8 cellular contexts compared by ENCODE assay signal in genomic region chr10:63157845-63158624, GRCh38. TPM values are rescaled to one million over a fixed set of nuclear protein-coding genes. Genes with fewer than 3 reads are reported as not detected.
DNase-seq lines count a peak whose midpoint lies in the region; ATAC-seq, FAIRE-seq and TF ChIP-seq lines count a peak whose summit lies in the region.

No MANE protein-coding gene starts in this region.

- H3K4me1 ChIP-seq in Caco-2 (no peaks in the 10 kb centered on the region), uterus (peaks cover 0 to 13% of the 10 kb centered on the region in 2 donors)

- H3K9me3 Mint-ChIP-seq in Caco-2 (ENCODE audit: unreplicated experiment) (no peaks in the 10 kb centered on the region), activated B cell treated with CpG ODN at 0.5 μM for 24 hours (no peaks in the 10 kb centered on the region)

- H3K27ac Mint-ChIP-seq in Caco-2 (ENCODE audit: unreplicated experiment) (no peak overlapping the region), activated B cell treated with CpG ODN at 0.5 μM for 24 hours (no peak overlapping the region)

- H3K27me3 ChIP-seq in Caco-2 (replicated peaks; ENCODE audit: control insufficient read depth, insufficient read depth, low read length): no peaks in the 10 kb centered on the region
- H3K27me3 ChIP-seq in uterus: no peaks in the 10 kb centered on the region

- peak overlapping the region in 1 of 2 donors; percentile 50 for H3K27ac ChIP-seq in uterus

- H3K4me1 Mint-ChIP-seq in Caco-2 (ENCODE audit: low read depth, unreplicated experiment) (no peaks in the 10 kb centered on the region), activated B cell treated with CpG ODN at 0.5 μM for 24 hours (peaks cover 9% of the 10 kb centered on the region)

- ATAC-seq in HG03432 (IDR thresholded peaks at IDR 0.05; ENCODE audit: unreplicated experiment) (peak; percentile 75), activated B cell treated with CpG ODN at 0.5 μM for 24 hours (ENCODE audit: low read depth) (peak; percentile 67)

- peak; percentile 92 for FAIRE-seq in GM19239 (lab: Jason Lieb, UNC)

- no peak for TF ChIP-seq POLR2A in uterus (IDR thresholded peaks at IDR 0.05)

- no peaks in the 10 kb centered on the region for H3K9me3 ChIP-seq in Caco-2
- no peaks in the 10 kb centered on the region for H3K9me3 ChIP-seq in uterus

- CTCF ChIA-PET in Caco-2 (lab: Charles Lee): interaction anchor here (0.5 to 2.7 kb wide), 21 partner anchors 9 to 666 kb away, joined by 3 to 36 read pairs (median 5); partner anchors contain the start of gene NRBF2
- CTCF ChIA-PET in activated B cell treated with CpG ODN at 0.5 μM for 24 hours (lab: Charles Lee): interaction anchor here (0.8 to 4.2 kb wide), 31 partner anchors 10 to 896 kb away, joined by 3 to 31 read pairs (median 4); no protein-coding TSS in a partner anchor

- H3K27me3 Mint-ChIP-seq in Caco-2 (ENCODE audit: insufficient read depth, unreplicated experiment): no peaks in the 10 kb centered on the region
- no peaks in the 10 kb centered on the region for H3K27me3 Mint-ChIP-seq in activated B cell treated with CpG ODN at 0.5 μM for 24 hours

- no TSS peak for BruUV-seq in Caco-2 (replicated peaks; lab: Mats Ljungman, UMichigan)

- DNase-seq in Caco-2 (peak; percentile 70 to 80), GM19239 (ENCODE audit: insufficient read length, low spot score) (peak; percentile 44), NCI-H226 (peak; percentile 39), activated B cell treated with CpG ODN at 0.5 μM for 24 hours (no peak), epithelial cell of esophagus (ENCODE audit: low read depth) (peak; percentile 94), myocyte (ENCODE audit: low read depth) (peak; percentile 87), uterus (peak in 1 of 2 donors; percentile 47)

- H3K4me3 ChIP-seq in Caco-2 (ENCODE audit: low read depth, low read length) (no peak overlapping the region), epithelial cell of esophagus (ENCODE audit: low read length) (no peak overlapping the region), uterus (no peak overlapping the region)

- TF ChIP-seq CTCF in Caco-2 (IDR thresholded peaks at IDR 0.05; ENCODE audit: insufficient read depth in 1 of 2, low read depth in 1 of 2, low read length in 1 of 2, severe bottlenecking in 1 of 2, unreplicated experiment in 1 of 2) (peak; percentile 91 to 92), activated B cell treated with CpG ODN at 0.5 μM for 24 hours (IDR thresholded peaks at IDR 0.05) (no peak), epithelial cell of esophagus (IDR thresholded peaks at IDR 0.05; ENCODE audit: insufficient read depth, low read depth, low read length, missing control alignments) (peak; percentile 80), uterus (IDR thresholded peaks at IDR 0.05) (peak; percentile 78 to 85 (median 81))

- POLR2A ChIA-PET in Caco-2 (lab: Charles Lee): no interaction called here
- POLR2A ChIA-PET in activated B cell treated with CpG ODN at 0.5 μM for 24 hours (lab: Charles Lee): interaction anchor here (0.5 to 2.2 kb wide), 5 partner anchors 9 to 720 kb away, joined by 3 to 5 read pairs (median 3); no protein-coding TSS in a partner anchor

- intact Hi-C loops in Caco-2 (cut with micrococcal nuclease; ENCODE audit: unreplicated experiment) (loop anchor here (1.0 kb wide), 8 partner anchors 25 to 721 kb away; partner anchors contain the start of genes EGR2 and NRBF2), activated B cell treated with CpG ODN at 0.5 μM for 24 hours (cut with micrococcal nuclease) (loop anchor here (1.0 to 5.0 kb wide), 10 partner anchors 25 to 911 kb away; partner anchors contain the start of gene NRBF2), uterus (cut with DNase I; ENCODE audit: low total_unique reads) (loop anchor here (5.0 kb wide), 1 partner anchor 721 kb away; no protein-coding TSS in a partner anchor)

- no peak overlapping the region for H3K4me3 Mint-ChIP-seq in Caco-2 (ENCODE audit: unreplicated experiment)
- H3K4me3 Mint-ChIP-seq in activated B cell treated with CpG ODN at 0.5 μM for 24 hours: no peak overlapping the region

- H3K36me3 Mint-ChIP-seq in Caco-2 (ENCODE audit: insufficient read depth, unreplicated experiment) (peaks cover 73% of the 10 kb centered on the region), activated B cell treated with CpG ODN at 0.5 μM for 24 hours (ENCODE audit: low read depth) (peaks cover 30% of the 10 kb centered on the region)

- H3K36me3 ChIP-seq in Caco-2 (ENCODE audit: control insufficient read depth, insufficient read depth, low read length): peaks cover 6% of the 10 kb centered on the region; the same call in 1 of the 2 replicates
- no peaks in the 10 kb centered on the region for H3K36me3 ChIP-seq in uterus

RNA-seq across cellular contexts. Expression of gene NRBF2, which starts 24.9 kb away (rescaled TPM):
- total RNA-seq in Caco-2 (2022): 49.1 and 52.5 TPM in 2 replicates
- 23.8 and 26.9 TPM in 2 replicates for total RNA-seq in activated B cell treated with CpG ODN at 0.5 μM for 24 hours
- 11.0 and 17.0 TPM in 2 replicates for total RNA-seq in myocyte
- 32.0 TPM for polyA plus RNA-seq in myocyte (2012)
- total RNA-seq in uterus: 10 to 100 TPM in 3 of 4 donors, 1 to 10 TPM in 1; 4.1 to 20.7 (median 17.0) TPM
